ENCODE assay signal across 1 cellular context in the genomic region with DNA sequence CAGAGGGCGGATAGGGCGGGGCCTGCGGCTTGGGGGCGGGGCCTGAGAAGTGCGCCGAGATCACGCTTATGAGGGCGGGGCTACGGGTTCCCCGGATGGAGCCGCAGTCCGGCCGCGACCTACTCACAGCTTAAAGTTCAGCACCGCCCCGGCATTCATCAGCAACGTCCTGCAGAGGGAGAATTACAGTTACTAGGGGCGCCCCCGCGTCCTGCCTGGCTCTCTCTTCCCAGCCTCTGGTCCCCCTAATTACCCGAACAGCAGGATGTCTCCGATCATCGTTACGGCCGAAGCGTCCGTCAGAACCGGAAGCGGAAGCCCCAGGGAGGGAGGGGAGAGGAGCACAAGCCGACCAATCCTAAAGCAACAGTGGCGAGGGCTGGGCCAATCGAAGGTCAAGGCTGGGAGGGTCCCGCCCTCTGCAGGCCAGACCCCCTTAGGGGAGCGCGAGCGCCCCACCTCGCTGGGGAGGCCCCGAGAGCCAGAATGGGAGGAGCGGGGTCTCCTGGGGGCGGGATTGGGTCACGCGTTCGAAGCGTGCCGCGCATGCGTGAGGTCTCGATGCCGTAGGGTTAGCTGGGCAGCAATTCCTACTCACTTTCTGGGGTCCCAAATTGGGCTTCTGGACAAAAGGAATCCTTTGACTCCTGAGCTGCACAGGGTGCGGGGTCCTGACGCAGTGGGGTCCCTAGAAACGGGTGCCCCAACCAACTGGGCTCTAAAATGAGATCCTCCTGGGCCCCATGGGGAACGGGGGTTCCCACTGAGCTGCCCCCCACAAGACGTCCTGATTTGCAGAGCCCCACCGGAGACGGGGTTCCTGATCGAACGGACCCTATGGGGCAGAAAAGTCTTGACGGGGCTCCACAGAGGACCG.
TF ChIP-seq lines count a peak whose summit lies in the region.

Gene SMIM7 (minus strand): TSS at position 313 of the 877 bp plus-strand sequence. CDS start 34 bp downstream, at position 279.

TF ChIP-seq in HepG2, 621 proteins besides CTCF, POLR2A, EP300 and RAD21 (continued from another document and continues in another):
- no peak for TF ChIP-seq PRDM15 (CRISPR knock-in tag; IDR thresholded peaks at IDR 0.05)
- no peak for TF ChIP-seq ZSCAN29 (CRISPR knock-in tag; conservative IDR thresholded peaks at IDR 0.05)
- peak; percentile 95 for TF ChIP-seq KDM5A (IDR thresholded peaks at IDR 0.05; ENCODE audit: borderline replicate concordance, low read length)
- 0 out of 2 replicates have a peak, but pooled peaks have one; percentile 42 for TF ChIP-seq ZNF30 (CRISPR knock-in tag; IDR thresholded peaks at IDR 0.05)
- no peak for TF ChIP-seq SCMH1 (CRISPR knock-in tag; IDR thresholded peaks at IDR 0.05; ENCODE audit: borderline replicate concordance)
- TF ChIP-seq CC2D1A (CRISPR knock-in tag; IDR thresholded peaks at IDR 0.05), result no peak
- TF ChIP-seq ARNT (IDR thresholded peaks at IDR 0.05), result no peak
- peak; percentile 24 for TF ChIP-seq HDAC1 (CRISPR knock-in tag; IDR thresholded peaks at IDR 0.05)
- peak; percentile 86 for TF ChIP-seq ZBTB40 (IDR thresholded peaks at IDR 0.05)
- TF ChIP-seq ZBTB40 (CRISPR knock-in tag; IDR thresholded peaks at IDR 0.05), result 0 out of 2 replicates have a peak, but pooled peaks have one; percentile 21
- no peak for TF ChIP-seq ZMYM3 (CRISPR knock-in tag; IDR thresholded peaks at IDR 0.05)
- TF ChIP-seq HMG20B (CRISPR knock-in tag; conservative IDR thresholded peaks at IDR 0.05), result peak; percentile 59; the same call in 1 of the 2 replicates
- peak; percentile 16; the same call in 1 of the 2 replicates for TF ChIP-seq ZBTB38 (CRISPR knock-in tag; IDR thresholded peaks at IDR 0.05)
- TF ChIP-seq ZNF841 (CRISPR knock-in tag; IDR thresholded peaks at IDR 0.05; ENCODE audit: borderline replicate concordance), result no peak
- TF ChIP-seq PCBP2 (optimal IDR thresholded peaks at IDR 0.05; ENCODE audit: low read depth, low read length, poor library complexity, severe bottlenecking), result no peak
- TF ChIP-seq STAT5B (CRISPR knock-in tag; IDR thresholded peaks at IDR 0.05), result no peak
- TF ChIP-seq, protein P1, sequence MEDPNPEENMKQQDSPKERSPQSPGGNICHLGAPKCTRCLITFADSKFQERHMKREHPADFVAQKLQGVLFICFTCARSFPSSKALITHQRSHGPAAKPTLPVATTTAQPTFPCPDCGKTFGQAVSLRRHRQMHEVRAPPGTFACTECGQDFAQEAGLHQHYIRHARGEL (CRISPR knock-in tag; IDR thresholded peaks at IDR 0.05), result no peak
- TF ChIP-seq, protein P2, sequence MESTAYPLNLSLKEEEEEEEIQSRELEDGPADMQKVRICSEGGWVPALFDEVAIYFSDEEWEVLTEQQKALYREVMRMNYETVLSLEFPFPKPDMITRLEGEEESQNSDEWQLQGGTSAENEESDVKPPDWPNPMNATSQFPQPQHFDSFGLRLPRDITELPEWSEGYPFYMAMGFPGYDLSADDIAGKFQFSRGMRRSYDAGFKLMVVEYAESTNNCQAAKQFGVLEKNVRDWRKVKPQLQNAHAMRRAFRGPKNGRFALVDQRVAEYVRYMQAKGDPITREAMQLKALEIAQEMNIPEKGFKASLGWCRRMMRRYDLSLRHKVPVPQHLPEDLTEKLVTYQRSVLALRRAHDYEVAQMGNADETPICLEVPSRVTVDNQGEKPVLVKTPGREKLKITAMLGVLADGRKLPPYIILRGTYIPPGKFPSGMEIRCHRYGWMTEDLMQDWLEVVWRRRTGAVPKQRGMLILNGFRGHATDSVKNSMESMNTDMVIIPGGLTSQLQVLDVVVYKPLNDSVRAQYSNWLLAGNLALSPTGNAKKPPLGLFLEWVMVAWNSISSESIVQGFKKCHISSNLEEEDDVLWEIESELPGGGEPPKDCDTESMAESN (CRISPR knock-in tag; conservative IDR thresholded peaks at IDR 0.05), result 0 out of 2 replicates have a peak, but pooled peaks have one; percentile 32
- peak; percentile 87 for TF ChIP-seq MXD4 (CRISPR knock-in tag; IDR thresholded peaks at IDR 0.05)
- no peak for TF ChIP-seq EHMT2 (IDR thresholded peaks at IDR 0.05; ENCODE audit: borderline replicate concordance, low read depth, low read length)
- peak; percentile 53 for TF ChIP-seq YY1 (IDR thresholded peaks at IDR 0.05; ENCODE audit: insufficient read depth, insufficient replicate concordance, low read depth, low read length)
- 0 out of 2 replicates have a peak, but pooled peaks have one; percentile 7 for TF ChIP-seq ZNF430 (CRISPR knock-in tag; IDR thresholded peaks at IDR 0.05)
- TF ChIP-seq NCOR1 (IDR thresholded peaks at IDR 0.05; ENCODE audit: borderline replicate concordance, low read length), result peak; percentile 30; the same call in 1 of the 2 replicates
- peak; percentile 43 for TF ChIP-seq BORCS8-MEF2B (CRISPR knock-in tag; IDR thresholded peaks at IDR 0.05)
- TF ChIP-seq ZBTB10 (CRISPR knock-in tag; IDR thresholded peaks at IDR 0.05; ENCODE audit: borderline replicate concordance), result peak; percentile 92
- TF ChIP-seq PAF1 (CRISPR knock-in tag; IDR thresholded peaks at IDR 0.05), result no peak
- TF ChIP-seq NR2F6 (IDR thresholded peaks at IDR 0.05), result peak; percentile 31; the same call in 1 of the 2 replicates
- TF ChIP-seq NR2F6 (CRISPR knock-in tag; IDR thresholded peaks at IDR 0.05), result peak; percentile 73; the same call in 1 of the 2 replicates
- TF ChIP-seq KDM3A (CRISPR knock-in tag; IDR thresholded peaks at IDR 0.05; ENCODE audit: low read depth), result 0 out of 2 replicates have a peak, but pooled peaks have one; percentile 23
- 0 out of 2 replicates have a peak, but pooled peaks have one; percentile 57 for TF ChIP-seq ZNF510 (CRISPR knock-in tag; IDR thresholded peaks at IDR 0.05; ENCODE audit: low read depth)
- no peak for TF ChIP-seq RBAK (CRISPR knock-in tag; IDR thresholded peaks at IDR 0.05)
- no peak for TF ChIP-seq ZSCAN25 (CRISPR knock-in tag; IDR thresholded peaks at IDR 0.05)
- peak; percentile 61 for TF ChIP-seq SALL2 (CRISPR knock-in tag; IDR thresholded peaks at IDR 0.05)
- TF ChIP-seq GLI4 (CRISPR knock-in tag; IDR thresholded peaks at IDR 0.05; ENCODE audit: borderline replicate concordance), result no peak
- TF ChIP-seq LBX2 (CRISPR knock-in tag; IDR thresholded peaks at IDR 0.05; ENCODE audit: borderline replicate concordance), result no peak
- TF ChIP-seq FOSL2 (CRISPR knock-in tag; IDR thresholded peaks at IDR 0.05), result peak; percentile 13; the same call in 1 of the 2 replicates
- TF ChIP-seq FOXC1 (CRISPR knock-in tag; IDR thresholded peaks at IDR 0.05; ENCODE audit: borderline replicate concordance), result peak; percentile 88
- TF ChIP-seq HBP1 (CRISPR knock-in tag; IDR thresholded peaks at IDR 0.05; ENCODE audit: low read depth), result 0 out of 2 replicates have a peak, but pooled peaks have one; percentile 33
